ENCODE assay signal across 17 cellular contexts in genomic region chr22:48337957-48338792, GRCh38.
"Had no signal": no experiment of that assay in that cellular context is flagged by ENCODE, and none has a peak within 500 bp of the region (broad histone marks: within the 10 kb centered on the region; RNA-seq: fewer than 3 reads in every experiment).

No MANE protein-coding gene starts in this region.

- H3K9me3 ChIP-seq: breast epithelium, heart right ventricle, tibial nerve, vagina had no signal

- H3K36me3 ChIP-seq: breast epithelium, heart right ventricle, neural progenitor cell, tibial nerve, vagina had no signal

- H3K9ac ChIP-seq: neural progenitor cell had no signal

- DNase-seq: activated naive CD4-positive, alpha-beta T cell treated with Interleukin-2 at 50 U/mL for 16 hours; activated naive CD8-positive, alpha-beta T cell treated with anti-CD3 and anti-CD28 coated beads for 36 hours; activated T-cell treated with anti-CD3 and anti-CD28 coated beads, Interleukin-2, amount 50 U/mL, for 1 hour; heart right ventricle; islet precursor cell; left colon; retina; stimulated activated CD4-positive, alpha-beta T cell treated with anti-CD3 and anti-CD28 coated beads, Interleukin-4, amount 100 ng/mL, for 24 hours; T-helper 9 cell had no signal

- H3K27ac ChIP-seq: breast epithelium, epithelial cell of prostate, heart right ventricle, neural progenitor cell, tibial nerve, vagina had no signal

- ATAC-seq: left colon; naive thymus-derived CD8-positive, alpha-beta T cell; WTC11 had no signal

- H3K4me1 ChIP-seq: breast epithelium, heart right ventricle, neural progenitor cell, tibial nerve, vagina had no signal

- H3K4me3 ChIP-seq: breast epithelium, heart right ventricle, lung, neural progenitor cell, tibial nerve, vagina had no signal

- H3K27me3 ChIP-seq: vagina had no signal

- H3K4me2 ChIP-seq: neural progenitor cell had no signal
